Comparison of ENCODE assay signal across 8 cellular contexts in the genomic region with DNA sequence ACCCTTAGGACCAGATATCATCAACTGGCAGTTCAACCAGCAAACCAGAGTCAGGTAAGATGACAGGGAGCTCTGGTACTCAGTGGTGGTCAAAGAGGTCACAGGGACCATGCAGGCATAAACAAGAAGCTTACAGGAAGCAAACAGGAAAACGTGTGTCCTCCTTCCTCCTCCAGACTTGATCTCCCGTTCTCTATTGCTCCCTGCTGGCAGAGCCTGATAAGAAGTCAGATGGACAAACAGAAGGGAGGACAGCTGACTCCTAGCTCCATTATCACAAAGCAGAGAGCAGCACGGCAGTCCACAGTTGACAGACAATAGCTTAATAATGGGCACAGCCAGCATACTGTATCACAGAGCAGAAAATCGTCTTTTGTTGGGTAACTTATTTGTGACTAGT.
A peak's percentile ranks its signal among the peaks of the same experiment; 100 is the strongest.
DNase-seq lines count a peak whose midpoint lies in the region; ATAC-seq and TF ChIP-seq lines count a peak whose summit lies in the region.
"Had no signal": no experiment of that assay in that cellular context is flagged by ENCODE, and none has a peak within 500 bp of the region (broad histone marks: within the 10 kb centered on the region; RNA-seq: fewer than 3 reads in every experiment).

No MANE protein-coding gene starts in this region.

- H3K79me2 ChIP-seq in PC-3 (ENCODE audit: low read length): no peaks in the 10 kb centered on the region

- DNase-seq in H4 (ENCODE audit: low spot score) (peak; percentile 43), PC-3 (peak; percentile 65), fibroblast of gingiva (ENCODE audit: low read depth) (peak; percentile 38), retinal pigment epithelial cell (ENCODE audit: low read depth) (no peak), right atrium auricular region (ENCODE audit: low spot score) (no peak), RPMI8226 (no peak)
- DNase-seq: NCI-H1092 had no signal

- intact Hi-C loops in PC-3 (cut with micrococcal nuclease): loop anchor here (1.0 to 2.0 kb wide), 3 partner anchors 128 to 222 kb away; no protein-coding TSS in a partner anchor

- no peaks in the 10 kb centered on the region for H3K27me3 ChIP-seq in PC-3 (ENCODE audit: low read length)
- H3K27me3 ChIP-seq in right atrium auricular region: no peaks in the 10 kb centered on the region

- no peaks in the 10 kb centered on the region for H3F3A ChIP-seq in PC-3 (ENCODE audit: low read length, unreplicated experiment)

- H2AFZ ChIP-seq in PC-3 (ENCODE audit: low read length): no peak overlapping the region

- no peak overlapping the region for H3K27ac ChIP-seq in PC-3 (ENCODE audit: low read length)
- H3K27ac ChIP-seq in right atrium auricular region: no peak overlapping the region

- POLR2A ChIA-PET in PC-3 (lab: Charles Lee; ENCODE audit: unreplicated experiment): no interaction called here

- ATAC-seq in PC-3 (peak; percentile 81), GM18502 (IDR thresholded peaks at IDR 0.05; ENCODE audit: poor library complexity, unreplicated experiment) (no peak)

- H3K4me2 ChIP-seq in PC-3 (ENCODE audit: low read length): no peak overlapping the region

- H3K4me1 ChIP-seq in PC-3 (ENCODE audit: insufficient read depth, low read length) (no peaks in the 10 kb centered on the region), right atrium auricular region (peaks cover 0 to 25% of the 10 kb centered on the region in 2 donors)

- no peaks in the 10 kb centered on the region for H4K20me1 ChIP-seq in PC-3 (ENCODE audit: low read length)

- TF ChIP-seq CTCF in PC-3 (conservative IDR thresholded peaks at IDR 0.05; ENCODE audit: low read depth, low read length) (peak; percentile 70), retinal pigment epithelial cell (conservative IDR thresholded peaks at IDR 0.05; ENCODE audit: low read depth, low read length) (peak; percentile 15), right atrium auricular region (IDR thresholded peaks at IDR 0.05) (no peak)

- no peaks in the 10 kb centered on the region for H3K9me3 ChIP-seq in PC-3 (ENCODE audit: low read length)
- H3K9me3 ChIP-seq in right atrium auricular region: no peaks in the 10 kb centered on the region

- H3K4me3 ChIP-seq in PC-3 (ENCODE audit: low read length) (no peak overlapping the region), retinal pigment epithelial cell (ENCODE audit: low read length) (no peak overlapping the region), right atrium auricular region (no peak overlapping the region)

- no peaks in the 10 kb centered on the region for H3K9me2 ChIP-seq in PC-3 (replicated peaks; ENCODE audit: low read length)

- CTCF ChIA-PET in PC-3 (lab: Charles Lee): interaction anchor here (0.5 to 1.8 kb wide), 7 partner anchors 134 to 1194 kb away, joined by 3 to 11 read pairs (median 3); no protein-coding TSS in a partner anchor

- BruUV-seq in PC-3 (replicated peaks; lab: Mats Ljungman, UMichigan): no TSS peak

- H3K9ac ChIP-seq in PC-3 (ENCODE audit: low read length): no peak overlapping the region

- H3K36me3 ChIP-seq in PC-3 (ENCODE audit: low read depth, low read length) (no peaks in the 10 kb centered on the region), right atrium auricular region (no peaks in the 10 kb centered on the region)

Comparison
In these comparisons a context has a peak if more than half of its experiments do, and no peak if none do; other contexts are left out.
1. DNase-seq: peak in H4 (single experiment), PC-3 (single experiment) and fibroblast of gingiva (single experiment); none in retinal pigment epithelial cell (single experiment), right atrium auricular region (single experiment) and RPMI8226 (single experiment).
2. CTCF ChIP-seq: peak in PC-3 (single experiment) and retinal pigment epithelial cell (single experiment); none in right atrium auricular region (0 of 2).